ENCODE assay signal across 8 cellular contexts in genomic region chr22:50341977-50342650, GRCh38. TPM values are rescaled to one million over a fixed set of nuclear protein-coding genes. Genes with fewer than 3 reads are reported as not detected.
DNase-seq lines count a peak whose midpoint lies in the region; ATAC-seq and TF ChIP-seq lines count a peak whose summit lies in the region.

No MANE protein-coding gene starts in this region.

- H3K9me3 ChIP-seq in mucosa of stomach (ENCODE audit: control insufficient read depth, low read length): no peaks in the 10 kb centered on the region

- TF ChIP-seq CTCF in AG04449 (IDR thresholded peaks at IDR 0.05; ENCODE audit: insufficient read depth, low read length, missing control alignments): peak; percentile 94

- H3K4me3 Mint-ChIP-seq in activated T-cell treated with anti-CD3 and anti-CD28 coated beads, Interleukin-2, amount 50 U/mL, for 24 hours: peak overlapping the region; percentile 77

- H3K4me3 ChIP-seq in AG04449 (ENCODE audit: low read depth, low read length): peak overlapping the region; percentile 72
- H3K4me3 ChIP-seq in mucosa of stomach (ENCODE audit: low read length): peak overlapping the region; percentile 63

- no peaks in the 10 kb centered on the region for H3K27me3 ChIP-seq in mucosa of stomach (ENCODE audit: control insufficient read depth, insufficient read depth, low read length)

- ATAC-seq in GM18867 (IDR thresholded peaks at IDR 0.05; ENCODE audit: unreplicated experiment): peak; percentile 51
- peak; percentile 65 for ATAC-seq in esophagus mucosa

- POLR2A ChIA-PET in AG04449 (lab: Yijun Ruan, JAX): interaction anchor here (0.5 to 1.6 kb wide), 4 partner anchors 19 to 90 kb away, joined by 3 to 5 read pairs (median 4); no protein-coding TSS in a partner anchor

- H3K9ac ChIP-seq in mucosa of stomach (ENCODE audit: low read length): peak overlapping the region; percentile 46

- H3K4me1 ChIP-seq in mucosa of stomach (ENCODE audit: control insufficient read depth, insufficient read depth, low read length): peaks cover 8% of the 10 kb centered on the region

- peak overlapping the region; percentile 93 for H3K27ac Mint-ChIP-seq in activated T-cell treated with anti-CD3 and anti-CD28 coated beads, Interleukin-2, amount 50 U/mL, for 24 hours

- no peaks in the 10 kb centered on the region for H3K27me3 Mint-ChIP-seq in activated T-cell treated with anti-CD3 and anti-CD28 coated beads, Interleukin-2, amount 50 U/mL, for 24 hours

- no peaks in the 10 kb centered on the region for H3K36me3 Mint-ChIP-seq in activated T-cell treated with anti-CD3 and anti-CD28 coated beads, Interleukin-2, amount 50 U/mL, for 24 hours (ENCODE audit: low read depth)

- no peaks in the 10 kb centered on the region for H3K9me3 Mint-ChIP-seq in activated T-cell treated with anti-CD3 and anti-CD28 coated beads, Interleukin-2, amount 50 U/mL, for 24 hours

- peaks cover 15% of the 10 kb centered on the region for H3K4me1 Mint-ChIP-seq in activated T-cell treated with anti-CD3 and anti-CD28 coated beads, Interleukin-2, amount 50 U/mL, for 24 hours (ENCODE audit: low read depth)

- no peak for DNase-seq in AG04449 (ENCODE audit: low read depth, low spot score)
- DNase-seq in HUDEP-2 (lab: John Stamatoyannopoulos, UW; ENCODE audit: unreplicated experiment in 76 of 76): peak in 74 of 76 experiments; percentile 32 to 91 (median 76)
- peak; percentile 94 for DNase-seq in OCI-M1 (lab: John Stamatoyannopoulos, UW)
- DNase-seq in activated T-cell treated with anti-CD3 and anti-CD28 coated beads, Interleukin-2, amount 50 U/mL, for 24 hours: peak; percentile 91
- DNase-seq in stimulated activated CD8-positive, alpha-beta memory T cell treated with anti-CD3 and anti-CD28 coated beads, Interleukin-4, amount 100 ng/mL, for 24 hours (ENCODE audit: low read depth): peak; percentile 81

- H3K36me3 ChIP-seq in mucosa of stomach (ENCODE audit: control insufficient read depth, insufficient read depth, low read length): no peaks in the 10 kb centered on the region

- CTCF ChIA-PET in AG04449 (lab: Yijun Ruan, JAX): interaction anchor here (0.7 to 2.7 kb wide), 34 partner anchors 9 to 196 kb away, joined by 3 to 92 read pairs (median 10); partner anchors contain the start of genes DENND6B, HDAC10, MAPK11 and MAPK12

RNA-seq across cellular contexts. Expression of gene PPP6R2, which starts 1.0 kb away (rescaled TPM):
- total RNA-seq in esophagus mucosa: 29.3 TPM

RNA-seq across cellular contexts. Expression of gene DENND6B, which starts 15.3 kb away (rescaled TPM):
- 2.3 TPM for total RNA-seq in esophagus mucosa

RNA-seq across cellular contexts. Expression of gene PLXNB2, which starts 34.7 kb away (rescaled TPM):
- 148 TPM for total RNA-seq in esophagus mucosa
